ENCODE assay signal across 12 cellular contexts in genomic region chr20:14986026-14986655, GRCh38.
DNase-seq lines count a peak whose midpoint lies in the region; ATAC-seq, FAIRE-seq and TF ChIP-seq lines count a peak whose summit lies in the region.
"Had no signal": no experiment of that assay in that cellular context is flagged by ENCODE, and none has a peak within 500 bp of the region (broad histone marks: within the 10 kb centered on the region; RNA-seq: fewer than 3 reads in every experiment).

No MANE protein-coding gene starts in this region.

- no peaks in the 10 kb centered on the region for H3K36me3 ChIP-seq in HUES48 (ENCODE audit: control insufficient read depth, insufficient read depth, low read length)
- H3K36me3 ChIP-seq: spleen had no signal

- H3K4me1 Mint-ChIP-seq in activated T-helper 2 cell treated with anti-CD3 and anti-CD28 coated beads, Interferon-gamma antibody, Interleukin-2, Interleukin-4, amounts not matched to agents 10 μg/mL and 5 μg/mL and 100 μg/mL, durations not matched to agents 14 hours and 24 hours and 36 hours (ENCODE audit: low read depth) = no peaks in the 10 kb centered on the region
- no peaks in the 10 kb centered on the region for H3K4me1 Mint-ChIP-seq in stimulated activated naive B cell treated with anti-CD40 and anti-IgM and Interleukin-4, amounts not matched to agents 10 μg/mL and 1 μg/mL and 100 μg/mL, for 72 hours
- H3K4me1 Mint-ChIP-seq in natural killer cell = no peaks in the 10 kb centered on the region
- H3K4me1 Mint-ChIP-seq: memory B cell had no signal

- H3K27me3 Mint-ChIP-seq in activated T-helper 2 cell treated with anti-CD3 and anti-CD28 coated beads, Interferon-gamma antibody, Interleukin-2, Interleukin-4, amounts not matched to agents 10 μg/mL and 5 μg/mL and 100 μg/mL, durations not matched to agents 14 hours and 24 hours and 36 hours (ENCODE audit: low read depth) = no peaks in the 10 kb centered on the region
- H3K27me3 Mint-ChIP-seq in stimulated activated naive B cell treated with anti-CD40 and anti-IgM and Interleukin-4, amounts not matched to agents 10 μg/mL and 1 μg/mL and 100 μg/mL, for 72 hours = no peaks in the 10 kb centered on the region
- no peaks in the 10 kb centered on the region for H3K27me3 Mint-ChIP-seq in natural killer cell (ENCODE audit: low read depth in 2 of 2)
- H3K27me3 Mint-ChIP-seq: activated T-cell treated with anti-CD3 and anti-CD28 coated beads, Interleukin-2, amount 50 U/mL, for 24 hours had no signal

- H3K4me3 Mint-ChIP-seq in activated T-helper 2 cell treated with anti-CD3 and anti-CD28 coated beads, Interferon-gamma antibody, Interleukin-2, Interleukin-4, amounts not matched to agents 10 μg/mL and 5 μg/mL and 100 μg/mL, durations not matched to agents 14 hours and 24 hours and 36 hours (ENCODE audit: low read depth) = no peak overlapping the region
- H3K4me3 Mint-ChIP-seq in stimulated activated naive B cell treated with anti-CD40 and anti-IgM and Interleukin-4, amounts not matched to agents 10 μg/mL and 1 μg/mL and 100 μg/mL, for 72 hours = no peak overlapping the region
- no peak overlapping the region for H3K4me3 Mint-ChIP-seq in natural killer cell
- H3K4me3 Mint-ChIP-seq: activated T-cell treated with anti-CD3 and anti-CD28 coated beads, Interleukin-2, amount 50 U/mL, for 24 hours; memory B cell had no signal

- H3K9ac ChIP-seq in HUES48 (ENCODE audit: low read depth, low read length) = no peak overlapping the region

- H3K27ac ChIP-seq in HUES48 (ENCODE audit: low read depth, low read length) = peak overlapping the region; percentile 35
- peak overlapping the region; percentile 83 for H3K27ac ChIP-seq in VCaP
- H3K27ac ChIP-seq: spleen had no signal

- intact Hi-C loops in sciatic nerve (cut with DNase I) = no loop called here
- intact Hi-C loops in activated T-helper 2 cell treated with anti-CD3 and anti-CD28 coated beads, Interferon-gamma antibody, Interleukin-2, Interleukin-4, amounts not matched to agents 10 μg/mL and 5 μg/mL and 100 μg/mL, durations not matched to agents 14 hours and 24 hours and 36 hours (cut with micrococcal nuclease) = no loop called here
- intact Hi-C loops in natural killer cell (cut with micrococcal nuclease) = no loop called here

- H3K27ac Mint-ChIP-seq in activated T-helper 2 cell treated with anti-CD3 and anti-CD28 coated beads, Interferon-gamma antibody, Interleukin-2, Interleukin-4, amounts not matched to agents 10 μg/mL and 5 μg/mL and 100 μg/mL, durations not matched to agents 14 hours and 24 hours and 36 hours = no peak overlapping the region
- no peak overlapping the region for H3K27ac Mint-ChIP-seq in stimulated activated naive B cell treated with anti-CD40 and anti-IgM and Interleukin-4, amounts not matched to agents 10 μg/mL and 1 μg/mL and 100 μg/mL, for 72 hours
- no peak overlapping the region for H3K27ac Mint-ChIP-seq in natural killer cell
- H3K27ac Mint-ChIP-seq: activated T-cell treated with anti-CD3 and anti-CD28 coated beads, Interleukin-2, amount 50 U/mL, for 24 hours; memory B cell had no signal

- ATAC-seq in sciatic nerve (peak; percentile 64), natural killer cell (no peak)
- ATAC-seq in stimulated activated naive B cell treated with anti-CD40 and anti-IgM and Interleukin-4, amounts not matched to agents 10 μg/mL and 1 μg/mL and 100 μg/mL, for 72 hours (replicated peaks) = no peak

- H3K9me3 Mint-ChIP-seq in activated T-helper 2 cell treated with anti-CD3 and anti-CD28 coated beads, Interferon-gamma antibody, Interleukin-2, Interleukin-4, amounts not matched to agents 10 μg/mL and 5 μg/mL and 100 μg/mL, durations not matched to agents 14 hours and 24 hours and 36 hours = peaks cover 32% of the 10 kb centered on the region
- peaks cover 21 to 25% of the 10 kb centered on the region in 2 donors for H3K9me3 Mint-ChIP-seq in stimulated activated naive B cell treated with anti-CD40 and anti-IgM and Interleukin-4, amounts not matched to agents 10 μg/mL and 1 μg/mL and 100 μg/mL, for 72 hours
- peaks cover 14 to 17% of the 10 kb centered on the region in 2 donors for H3K9me3 Mint-ChIP-seq in natural killer cell

- FAIRE-seq in islet of Langerhans (lab: Jason Lieb, UNC) (peak; percentile 99), HTR-8/SVneo (lab: Jason Lieb, UNC) (no peak)

- no peaks in the 10 kb centered on the region for H3K4me1 ChIP-seq in HUES48 (ENCODE audit: control insufficient read depth, insufficient read depth, low read length)
- H3K4me1 ChIP-seq: spleen had no signal

- peaks cover 14% of the 10 kb centered on the region; the same call in 1 of the 2 replicates for H3K9me3 ChIP-seq in HUES48 (ENCODE audit: control insufficient read depth, insufficient read depth, low read length)

- DNase-seq in sciatic nerve (ENCODE audit: low spot score) (no peak), HTR-8/SVneo (ENCODE audit: insufficient read length, low spot score) (no peak), natural killer cell (no peak)
- no peak for DNase-seq in activated T-helper 2 cell treated with anti-CD3 and anti-CD28 coated beads, Interferon-gamma antibody, Interleukin-2, Interleukin-4, amounts not matched to agents 10 μg/mL and 5 μg/mL and 100 μg/mL, durations not matched to agents 14 hours and 24 hours and 36 hours (ENCODE audit: low spot score)
- DNase-seq in stimulated activated naive B cell treated with anti-CD40 and anti-IgM and Interleukin-4, amounts not matched to agents 10 μg/mL and 1 μg/mL and 100 μg/mL, for 72 hours = no peak
- DNase-seq: activated T-cell treated with anti-CD3 and anti-CD28 coated beads, Interleukin-2, amount 50 U/mL, for 24 hours; NCI-H187 treated with DMSO at 0.1 percent for 48 hours; spleen had no signal

- TF ChIP-seq CTCF in VCaP (conservative IDR thresholded peaks at IDR 0.05) (no peak), natural killer cell (IDR thresholded peaks at IDR 0.05) (no peak)

- no peaks in the 10 kb centered on the region for H3K27me3 ChIP-seq in HUES48 (ENCODE audit: control insufficient read depth, insufficient read depth, low read length)
- H3K27me3 ChIP-seq: spleen had no signal

- no peak overlapping the region for H3K4me3 ChIP-seq in HUES48 (ENCODE audit: low read depth, low read length)
- H3K4me3 ChIP-seq: spleen had no signal

- H3K36me3 Mint-ChIP-seq in activated T-helper 2 cell treated with anti-CD3 and anti-CD28 coated beads, Interferon-gamma antibody, Interleukin-2, Interleukin-4, amounts not matched to agents 10 μg/mL and 5 μg/mL and 100 μg/mL, durations not matched to agents 14 hours and 24 hours and 36 hours (ENCODE audit: low read depth) = no peaks in the 10 kb centered on the region
- H3K36me3 Mint-ChIP-seq in stimulated activated naive B cell treated with anti-CD40 and anti-IgM and Interleukin-4, amounts not matched to agents 10 μg/mL and 1 μg/mL and 100 μg/mL, for 72 hours = peaks cover 3 to 5% of the 10 kb centered on the region in 2 donors
- peaks cover 8% of the 10 kb centered on the region for H3K36me3 Mint-ChIP-seq in natural killer cell
